In the genomic region with DNA sequence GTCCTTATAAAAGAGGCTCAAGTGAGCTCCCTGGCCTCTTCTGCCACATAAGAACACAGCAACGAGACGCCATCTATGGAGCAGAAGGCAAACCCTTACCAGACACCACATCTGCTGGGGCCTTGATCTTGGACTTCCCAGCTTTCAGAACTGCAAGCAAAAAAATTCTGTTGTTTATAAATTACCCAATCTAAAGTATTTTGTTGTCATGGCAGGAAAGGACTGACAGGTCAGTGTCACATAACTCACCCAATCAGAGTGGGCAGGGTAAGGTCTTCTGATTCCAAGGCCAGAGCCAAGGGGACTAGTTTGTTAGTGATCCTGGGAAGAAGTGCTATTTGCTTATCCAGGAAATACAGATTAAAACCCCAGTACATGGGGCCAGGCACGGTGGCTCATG, we compare ENCODE assay signal across 1 cellular context.
TF ChIP-seq lines count a peak whose summit lies in the region.

No MANE protein-coding gene starts in this region.

TF ChIP-seq in HepG2, 621 proteins besides CTCF, POLR2A, EP300 and RAD21 (continued from another document):
- TF ChIP-seq, protein P1, sequence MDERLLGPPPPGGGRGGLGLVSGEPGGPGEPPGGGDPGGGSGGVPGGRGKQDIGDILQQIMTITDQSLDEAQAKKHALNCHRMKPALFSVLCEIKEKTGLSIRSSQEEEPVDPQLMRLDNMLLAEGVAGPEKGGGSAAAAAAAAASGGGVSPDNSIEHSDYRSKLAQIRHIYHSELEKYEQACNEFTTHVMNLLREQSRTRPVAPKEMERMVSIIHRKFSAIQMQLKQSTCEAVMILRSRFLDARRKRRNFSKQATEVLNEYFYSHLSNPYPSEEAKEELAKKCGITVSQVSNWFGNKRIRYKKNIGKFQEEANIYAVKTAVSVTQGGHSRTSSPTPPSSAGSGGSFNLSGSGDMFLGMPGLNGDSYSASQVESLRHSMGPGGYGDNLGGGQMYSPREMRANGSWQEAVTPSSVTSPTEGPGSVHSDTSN (CRISPR knock-in tag; IDR thresholded peaks at IDR 0.05) = 0 out of 2 replicates have a peak, but pooled peaks have one; percentile 17
- no peak for TF ChIP-seq NCOA2 (CRISPR knock-in tag; IDR thresholded peaks at IDR 0.05)
- TF ChIP-seq CEBPB (IDR thresholded peaks at IDR 0.05; ENCODE audit: borderline replicate concordance, low read depth, low read length) = 0 out of 2 replicates have a peak, but pooled peaks have one; percentile 9
- TF ChIP-seq SKI (IDR thresholded peaks at IDR 0.05; ENCODE audit: partially characterized antibody) = peak; percentile 60
- TF ChIP-seq KAT2B (IDR thresholded peaks at IDR 0.05; ENCODE audit: borderline replicate concordance, low read depth, low read length) = no peak
- no peak for TF ChIP-seq NPAS2 (CRISPR knock-in tag; IDR thresholded peaks at IDR 0.05; ENCODE audit: borderline replicate concordance)
- no peak for TF ChIP-seq ZKSCAN1 (IDR thresholded peaks at IDR 0.05; ENCODE audit: low read length)
- TF ChIP-seq ZNF20 (CRISPR knock-in tag; IDR thresholded peaks at IDR 0.05) = no peak
- no peak for TF ChIP-seq GATAD2A (CRISPR knock-in tag; IDR thresholded peaks at IDR 0.05)
- no peak for TF ChIP-seq FOXP1 (IDR thresholded peaks at IDR 0.05)
- peak; percentile 16; the same call in 1 of the 2 replicates for TF ChIP-seq FOXP1 (CRISPR knock-in tag; IDR thresholded peaks at IDR 0.05)
- TF ChIP-seq MZF1 (CRISPR knock-in tag; IDR thresholded peaks at IDR 0.05; ENCODE audit: borderline replicate concordance) = no peak
- no peak for TF ChIP-seq SIX1 (CRISPR knock-in tag; IDR thresholded peaks at IDR 0.05; ENCODE audit: borderline replicate concordance)
- TF ChIP-seq HDAC1 (CRISPR knock-in tag; IDR thresholded peaks at IDR 0.05) = no peak
- TF ChIP-seq FOSL1 (CRISPR knock-in tag; IDR thresholded peaks at IDR 0.05; ENCODE audit: borderline replicate concordance) = no peak
- peak; percentile 44 for TF ChIP-seq TBL1XR1 (IDR thresholded peaks at IDR 0.05; ENCODE audit: borderline replicate concordance, low read length, partially characterized antibody)
- no peak for TF ChIP-seq ZNF234 (CRISPR knock-in tag; conservative IDR thresholded peaks at IDR 0.05)
- TF ChIP-seq, protein P2, sequence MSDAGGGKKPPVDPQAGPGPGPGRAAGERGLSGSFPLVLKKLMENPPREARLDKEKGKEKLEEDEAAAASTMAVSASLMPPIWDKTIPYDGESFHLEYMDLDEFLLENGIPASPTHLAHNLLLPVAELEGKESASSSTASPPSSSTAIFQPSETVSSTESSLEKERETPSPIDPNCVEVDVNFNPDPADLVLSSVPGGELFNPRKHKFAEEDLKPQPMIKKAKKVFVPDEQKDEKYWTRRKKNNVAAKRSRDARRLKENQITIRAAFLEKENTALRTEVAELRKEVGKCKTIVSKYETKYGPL (CRISPR knock-in tag; IDR thresholded peaks at IDR 0.05) = no peak
- TF ChIP-seq ZNF577 (CRISPR knock-in tag; IDR thresholded peaks at IDR 0.05; ENCODE audit: borderline replicate concordance, low read depth) = no peak
- TF ChIP-seq, protein P3, sequence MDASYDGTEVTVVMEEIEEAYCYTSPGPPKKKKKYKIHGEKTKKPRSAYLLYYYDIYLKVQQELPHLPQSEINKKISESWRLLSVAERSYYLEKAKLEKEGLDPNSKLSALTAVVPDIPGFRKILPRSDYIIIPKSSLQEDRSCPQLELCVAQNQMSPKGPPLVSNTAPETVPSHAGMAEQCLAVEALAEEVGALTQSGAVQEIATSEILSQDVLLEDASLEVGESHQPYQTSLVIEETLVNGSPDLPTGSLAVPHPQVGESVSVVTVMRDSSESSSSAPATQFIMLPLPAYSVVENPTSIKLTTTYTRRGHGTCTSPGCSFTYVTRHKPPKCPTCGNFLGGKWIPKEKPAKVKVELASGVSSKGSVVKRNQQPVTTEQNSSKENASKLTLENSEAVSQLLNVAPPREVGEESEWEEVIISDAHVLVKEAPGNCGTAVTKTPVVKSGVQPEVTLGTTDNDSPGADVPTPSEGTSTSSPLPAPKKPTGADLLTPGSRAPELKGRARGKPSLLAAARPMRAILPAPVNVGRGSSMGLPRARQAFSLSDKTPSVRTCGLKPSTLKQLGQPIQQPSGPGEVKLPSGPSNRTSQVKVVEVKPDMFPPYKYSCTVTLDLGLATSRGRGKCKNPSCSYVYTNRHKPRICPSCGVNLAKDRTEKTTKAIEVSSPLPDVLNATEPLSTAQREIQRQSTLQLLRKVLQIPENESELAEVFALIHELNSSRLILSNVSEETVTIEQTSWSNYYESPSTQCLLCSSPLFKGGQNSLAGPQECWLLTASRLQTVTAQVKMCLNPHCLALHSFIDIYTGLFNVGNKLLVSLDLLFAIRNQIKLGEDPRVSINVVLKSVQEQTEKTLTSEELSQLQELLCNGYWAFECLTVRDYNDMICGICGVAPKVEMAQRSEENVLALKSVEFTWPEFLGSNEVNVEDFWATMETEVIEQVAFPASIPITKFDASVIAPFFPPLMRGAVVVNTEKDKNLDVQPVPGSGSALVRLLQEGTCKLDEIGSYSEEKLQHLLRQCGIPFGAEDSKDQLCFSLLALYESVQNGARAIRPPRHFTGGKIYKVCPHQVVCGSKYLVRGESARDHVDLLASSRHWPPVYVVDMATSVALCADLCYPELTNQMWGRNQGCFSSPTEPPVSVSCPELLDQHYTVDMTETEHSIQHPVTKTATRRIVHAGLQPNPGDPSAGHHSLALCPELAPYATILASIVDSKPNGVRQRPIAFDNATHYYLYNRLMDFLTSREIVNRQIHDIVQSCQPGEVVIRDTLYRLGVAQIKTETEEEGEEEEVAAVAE (CRISPR knock-in tag; IDR thresholded peaks at IDR 0.05; ENCODE audit: borderline replicate concordance) = no peak
- TF ChIP-seq, protein P4, sequence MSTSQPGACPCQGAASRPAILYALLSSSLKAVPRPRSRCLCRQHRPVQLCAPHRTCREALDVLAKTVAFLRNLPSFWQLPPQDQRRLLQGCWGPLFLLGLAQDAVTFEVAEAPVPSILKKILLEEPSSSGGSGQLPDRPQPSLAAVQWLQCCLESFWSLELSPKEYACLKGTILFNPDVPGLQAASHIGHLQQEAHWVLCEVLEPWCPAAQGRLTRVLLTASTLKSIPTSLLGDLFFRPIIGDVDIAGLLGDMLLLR (CRISPR knock-in tag; IDR thresholded peaks at IDR 0.05) = no peak
- TF ChIP-seq, protein P5, sequence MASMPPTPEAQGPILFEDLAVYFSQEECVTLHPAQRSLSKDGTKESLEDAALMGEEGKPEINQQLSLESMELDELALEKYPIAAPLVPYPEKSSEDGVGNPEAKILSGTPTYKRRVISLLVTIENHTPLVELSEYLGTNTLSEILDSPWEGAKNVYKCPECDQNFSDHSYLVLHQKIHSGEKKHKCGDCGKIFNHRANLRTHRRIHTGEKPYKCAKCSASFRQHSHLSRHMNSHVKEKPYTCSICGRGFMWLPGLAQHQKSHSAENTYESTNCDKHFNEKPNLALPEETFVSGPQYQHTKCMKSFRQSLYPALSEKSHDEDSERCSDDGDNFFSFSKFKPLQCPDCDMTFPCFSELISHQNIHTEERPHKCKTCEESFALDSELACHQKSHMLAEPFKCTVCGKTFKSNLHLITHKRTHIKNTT (CRISPR knock-in tag; IDR thresholded peaks at IDR 0.05) = no peak
- TF ChIP-seq, protein P6, sequence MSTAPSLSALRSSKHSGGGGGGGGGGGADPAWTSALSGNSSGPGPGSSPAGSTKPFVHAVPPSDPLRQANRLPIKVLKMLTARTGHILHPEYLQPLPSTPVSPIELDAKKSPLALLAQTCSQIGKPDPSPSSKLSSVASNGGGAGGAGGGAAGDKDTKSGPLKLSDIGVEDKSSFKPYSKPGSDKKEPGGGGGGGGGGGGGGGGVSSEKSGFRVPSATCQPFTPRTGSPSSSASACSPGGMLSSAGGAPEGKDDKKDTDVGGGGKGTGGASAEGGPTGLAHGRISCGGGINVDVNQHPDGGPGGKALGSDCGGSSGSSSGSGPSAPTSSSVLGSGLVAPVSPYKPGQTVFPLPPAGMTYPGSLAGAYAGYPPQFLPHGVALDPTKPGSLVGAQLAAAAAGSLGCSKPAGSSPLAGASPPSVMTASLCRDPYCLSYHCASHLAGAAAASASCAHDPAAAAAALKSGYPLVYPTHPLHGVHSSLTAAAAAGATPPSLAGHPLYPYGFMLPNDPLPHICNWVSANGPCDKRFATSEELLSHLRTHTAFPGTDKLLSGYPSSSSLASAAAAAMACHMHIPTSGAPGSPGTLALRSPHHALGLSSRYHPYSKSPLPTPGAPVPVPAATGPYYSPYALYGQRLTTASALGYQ (CRISPR knock-in tag; IDR thresholded peaks at IDR 0.05) = no peak
- TF ChIP-seq, protein P7, sequence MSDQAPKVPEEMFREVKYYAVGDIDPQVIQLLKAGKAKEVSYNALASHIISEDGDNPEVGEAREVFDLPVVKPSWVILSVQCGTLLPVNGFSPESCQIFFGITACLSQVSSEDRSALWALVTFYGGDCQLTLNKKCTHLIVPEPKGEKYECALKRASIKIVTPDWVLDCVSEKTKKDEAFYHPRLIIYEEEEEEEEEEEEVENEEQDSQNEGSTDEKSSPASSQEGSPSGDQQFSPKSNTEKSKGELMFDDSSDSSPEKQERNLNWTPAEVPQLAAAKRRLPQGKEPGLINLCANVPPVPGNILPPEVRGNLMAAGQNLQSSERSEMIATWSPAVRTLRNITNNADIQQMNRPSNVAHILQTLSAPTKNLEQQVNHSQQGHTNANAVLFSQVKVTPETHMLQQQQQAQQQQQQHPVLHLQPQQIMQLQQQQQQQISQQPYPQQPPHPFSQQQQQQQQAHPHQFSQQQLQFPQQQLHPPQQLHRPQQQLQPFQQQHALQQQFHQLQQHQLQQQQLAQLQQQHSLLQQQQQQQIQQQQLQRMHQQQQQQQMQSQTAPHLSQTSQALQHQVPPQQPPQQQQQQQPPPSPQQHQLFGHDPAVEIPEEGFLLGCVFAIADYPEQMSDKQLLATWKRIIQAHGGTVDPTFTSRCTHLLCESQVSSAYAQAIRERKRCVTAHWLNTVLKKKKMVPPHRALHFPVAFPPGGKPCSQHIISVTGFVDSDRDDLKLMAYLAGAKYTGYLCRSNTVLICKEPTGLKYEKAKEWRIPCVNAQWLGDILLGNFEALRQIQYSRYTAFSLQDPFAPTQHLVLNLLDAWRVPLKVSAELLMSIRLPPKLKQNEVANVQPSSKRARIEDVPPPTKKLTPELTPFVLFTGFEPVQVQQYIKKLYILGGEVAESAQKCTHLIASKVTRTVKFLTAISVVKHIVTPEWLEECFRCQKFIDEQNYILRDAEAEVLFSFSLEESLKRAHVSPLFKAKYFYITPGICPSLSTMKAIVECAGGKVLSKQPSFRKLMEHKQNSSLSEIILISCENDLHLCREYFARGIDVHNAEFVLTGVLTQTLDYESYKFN (CRISPR knock-in tag; conservative IDR thresholded peaks at IDR 0.05) = no peak
- TF ChIP-seq, protein P8, sequence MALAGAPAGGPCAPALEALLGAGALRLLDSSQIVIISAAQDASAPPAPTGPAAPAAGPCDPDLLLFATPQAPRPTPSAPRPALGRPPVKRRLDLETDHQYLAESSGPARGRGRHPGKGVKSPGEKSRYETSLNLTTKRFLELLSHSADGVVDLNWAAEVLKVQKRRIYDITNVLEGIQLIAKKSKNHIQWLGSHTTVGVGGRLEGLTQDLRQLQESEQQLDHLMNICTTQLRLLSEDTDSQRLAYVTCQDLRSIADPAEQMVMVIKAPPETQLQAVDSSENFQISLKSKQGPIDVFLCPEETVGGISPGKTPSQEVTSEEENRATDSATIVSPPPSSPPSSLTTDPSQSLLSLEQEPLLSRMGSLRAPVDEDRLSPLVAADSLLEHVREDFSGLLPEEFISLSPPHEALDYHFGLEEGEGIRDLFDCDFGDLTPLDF (CRISPR knock-in tag; IDR thresholded peaks at IDR 0.05) = no peak
- TF ChIP-seq, protein P9, sequence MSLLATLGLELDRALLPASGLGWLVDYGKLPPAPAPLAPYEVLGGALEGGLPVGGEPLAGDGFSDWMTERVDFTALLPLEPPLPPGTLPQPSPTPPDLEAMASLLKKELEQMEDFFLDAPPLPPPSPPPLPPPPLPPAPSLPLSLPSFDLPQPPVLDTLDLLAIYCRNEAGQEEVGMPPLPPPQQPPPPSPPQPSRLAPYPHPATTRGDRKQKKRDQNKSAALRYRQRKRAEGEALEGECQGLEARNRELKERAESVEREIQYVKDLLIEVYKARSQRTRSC (CRISPR knock-in tag; IDR thresholded peaks at IDR 0.05; ENCODE audit: low read depth) = no peak
- TF ChIP-seq, protein P10, sequence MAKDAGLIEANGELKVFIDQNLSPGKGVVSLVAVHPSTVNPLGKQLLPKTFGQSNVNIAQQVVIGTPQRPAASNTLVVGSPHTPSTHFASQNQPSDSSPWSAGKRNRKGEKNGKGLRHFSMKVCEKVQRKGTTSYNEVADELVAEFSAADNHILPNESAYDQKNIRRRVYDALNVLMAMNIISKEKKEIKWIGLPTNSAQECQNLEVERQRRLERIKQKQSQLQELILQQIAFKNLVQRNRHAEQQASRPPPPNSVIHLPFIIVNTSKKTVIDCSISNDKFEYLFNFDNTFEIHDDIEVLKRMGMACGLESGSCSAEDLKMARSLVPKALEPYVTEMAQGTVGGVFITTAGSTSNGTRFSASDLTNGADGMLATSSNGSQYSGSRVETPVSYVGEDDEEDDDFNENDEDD (CRISPR knock-in tag; IDR thresholded peaks at IDR 0.05; ENCODE audit: borderline replicate concordance) = no peak
- TF ChIP-seq ZNF329 (CRISPR knock-in tag; IDR thresholded peaks at IDR 0.05; ENCODE audit: low read depth) = no peak
- no peak for TF ChIP-seq NR1H2 (CRISPR knock-in tag; IDR thresholded peaks at IDR 0.05; ENCODE audit: borderline replicate concordance, low read depth)
- no peak for TF ChIP-seq MEF2D (CRISPR knock-in tag; IDR thresholded peaks at IDR 0.05)
- peak; percentile 31; the same call in 1 of the 2 replicates for TF ChIP-seq NCOR1 (IDR thresholded peaks at IDR 0.05; ENCODE audit: borderline replicate concordance, low read length)
- TF ChIP-seq KDM2A (CRISPR knock-in tag; IDR thresholded peaks at IDR 0.05; ENCODE audit: borderline replicate concordance, low read depth) = no peak
- no peak for TF ChIP-seq ZNF292 (CRISPR knock-in tag; IDR thresholded peaks at IDR 0.05; ENCODE audit: borderline replicate concordance, low read depth)
- TF ChIP-seq ZNF30 (CRISPR knock-in tag; IDR thresholded peaks at IDR 0.05) = no peak
- no peak for TF ChIP-seq GPN1 (CRISPR knock-in tag; IDR thresholded peaks at IDR 0.05; ENCODE audit: borderline replicate concordance)
- no peak for TF ChIP-seq PHF8 (CRISPR knock-in tag; IDR thresholded peaks at IDR 0.05)
